20 cellular contexts compared by ENCODE assay signal in the genomic region with DNA sequence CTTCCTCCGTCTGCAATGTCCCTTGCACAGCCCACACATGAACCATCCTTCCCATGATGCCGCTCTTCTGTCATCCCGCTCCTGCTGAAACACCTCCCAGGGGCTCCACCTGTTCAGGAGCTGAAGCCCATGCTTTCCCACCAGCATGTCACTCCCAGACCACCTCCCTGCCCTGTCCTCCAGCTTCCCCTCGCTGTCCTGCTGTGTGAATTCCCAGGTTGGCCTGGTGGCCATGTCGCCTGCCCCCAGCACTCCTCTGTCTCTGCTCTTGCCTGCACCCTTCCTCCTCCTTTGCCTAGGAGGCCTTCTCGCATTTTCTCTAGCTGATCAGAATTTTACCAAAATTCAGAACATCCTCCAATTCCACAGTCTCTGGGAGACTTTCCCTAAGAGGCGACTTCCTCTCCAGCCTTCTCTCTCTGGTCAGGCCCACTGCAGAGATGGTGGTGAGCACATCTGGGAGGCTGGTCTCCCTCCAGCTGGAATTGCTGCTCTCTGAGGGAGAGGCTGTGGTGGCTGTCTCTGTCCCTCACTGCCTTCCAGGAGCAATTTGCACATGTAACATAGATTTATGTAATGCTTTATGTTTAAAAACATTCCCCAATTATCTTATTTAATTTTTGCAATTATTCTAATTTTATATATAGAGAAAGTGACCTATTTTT. TPM values are rescaled to one million over a fixed set of nuclear protein-coding genes. Genes with fewer than 3 reads are reported as not detected.
DNase-seq lines count a peak whose midpoint lies in the region; ATAC-seq and TF ChIP-seq lines count a peak whose summit lies in the region.
"Had no signal": no experiment of that assay in that cellular context is flagged by ENCODE, and none has a peak within 500 bp of the region (broad histone marks: within the 10 kb centered on the region; RNA-seq: fewer than 3 reads in every experiment).

No MANE protein-coding gene starts in this region.

- no peaks in the 10 kb centered on the region for H3K27me3 ChIP-seq in Panc1 (ENCODE audit: control insufficient read depth, insufficient read depth, low read length)
- no peaks in the 10 kb centered on the region for H3K27me3 ChIP-seq in left lung
- H3K27me3 ChIP-seq in lower lobe of right lung (ENCODE audit: low read depth): no peaks in the 10 kb centered on the region
- H3K27me3 ChIP-seq in prostate gland (replicated peaks; ENCODE audit: insufficient read depth): no peaks in the 10 kb centered on the region

- DNase-seq in Panc1 (ENCODE audit: low read depth, low spot score): no peak
- DNase-seq in left lung: no peak
- no peak for DNase-seq in lower lobe of right lung
- no peak for DNase-seq in DMS53 treated with DMSO at 0.1 percent for 48 hours (lab: John Stamatoyannopoulos, UW; ENCODE audit: unreplicated experiment)
- DNase-seq in prostate gland (ENCODE audit: low spot score): no peak
- DNase-seq in stimulated activated naive CD8-positive, alpha-beta T cell treated with anti-CD3 and anti-CD28 coated beads, Interleukin-15, Interleukin-2, amounts not matched to agents 100 U/mL and 50 U/mL, for 24 hours: no peak
- DNase-seq: C1 segment of cervical spinal cord; CD4-positive, alpha-beta memory T cell; COR-L47; DMS153; DMS79; EL; GDM1; GOT3; HFFc6 had no signal

- H3K27ac Mint-ChIP-seq in dendritic cell treated with granulocyte-macrophage colony-stimulating factor and Interleukin-4, amounts not matched to agents 40 ng/mL and 50 ng/mL, for 4 days: peak overlapping the region; percentile 29
- H3K27ac Mint-ChIP-seq: HFFc6 had no signal

- H3K36me3 ChIP-seq in Panc1 (ENCODE audit: control insufficient read depth, insufficient read depth, low read length) (no peaks in the 10 kb centered on the region), left lung (peaks cover 0 to 69% of the 10 kb centered on the region in 2 donors), lower lobe of right lung (peaks cover 60% of the 10 kb centered on the region), prostate gland (peaks cover 0 to 10% of the 10 kb centered on the region in 2 donors)
- H3K36me3 ChIP-seq: HAP-1 had no signal

- H3K4me1 Mint-ChIP-seq in dendritic cell treated with granulocyte-macrophage colony-stimulating factor and Interleukin-4, amounts not matched to agents 40 ng/mL and 50 ng/mL, for 4 days (ENCODE audit: low read depth): peaks cover 35% of the 10 kb centered on the region

- in situ Hi-C loops in Panc1 (cut with HindIII; ENCODE audit: low pct_unique_long_range_greater_than_20kb, low sequenced_read_pairs): no loop called here

- CTCF ChIA-PET in Panc1 (lab: Charles Lee): no interaction called here

- TSS peak; percentile 69 for BruUV-seq in Panc1 (replicated peaks; lab: Mats Ljungman, UMichigan)

- TF ChIP-seq POLR2A in prostate gland (IDR thresholded peaks at IDR 0.05): no peak

- H3K4me1 ChIP-seq in Panc1 (ENCODE audit: control insufficient read depth, insufficient read depth, low read length) (no peaks in the 10 kb centered on the region), left lung (no peaks in the 10 kb centered on the region), lower lobe of right lung (no peaks in the 10 kb centered on the region), prostate gland (replicated peaks) (no peaks in the 10 kb centered on the region)
- H3K4me1 ChIP-seq: HAP-1 had no signal

- H3K4me3 ChIP-seq in Panc1 (ENCODE audit: low read depth in 2 of 2, low read length in 2 of 2) (no peak overlapping the region), left lung (no peak overlapping the region), lower lobe of right lung (no peak overlapping the region), prostate gland (no peak overlapping the region)
- H3K4me3 ChIP-seq: HAP-1 had no signal

- peaks cover 78% of the 10 kb centered on the region for H3K36me3 Mint-ChIP-seq in dendritic cell treated with granulocyte-macrophage colony-stimulating factor and Interleukin-4, amounts not matched to agents 40 ng/mL and 50 ng/mL, for 4 days (ENCODE audit: low read depth)
- H3K36me3 Mint-ChIP-seq: CD4-positive, alpha-beta memory T cell had no signal

- 88% methylated on average over 7 of the region's 7 CpGs for WGBS in prostate gland

- no peaks in the 10 kb centered on the region for H3K27me3 Mint-ChIP-seq in dendritic cell treated with granulocyte-macrophage colony-stimulating factor and Interleukin-4, amounts not matched to agents 40 ng/mL and 50 ng/mL, for 4 days

- TF ChIP-seq CTCF in Panc1 (IDR thresholded peaks at IDR 0.05) (no peak), left lung (IDR thresholded peaks at IDR 0.05) (no peak), lower lobe of right lung (IDR thresholded peaks at IDR 0.05) (no peak), prostate gland (IDR thresholded peaks at IDR 0.05) (no peak)

- H3K9me3 Mint-ChIP-seq in dendritic cell treated with granulocyte-macrophage colony-stimulating factor and Interleukin-4, amounts not matched to agents 40 ng/mL and 50 ng/mL, for 4 days: no peaks in the 10 kb centered on the region
- H3K9me3 Mint-ChIP-seq: CD4-positive, alpha-beta memory T cell; HFFc6 had no signal

- H3K4me3 Mint-ChIP-seq in dendritic cell treated with granulocyte-macrophage colony-stimulating factor and Interleukin-4, amounts not matched to agents 40 ng/mL and 50 ng/mL, for 4 days: no peak overlapping the region
- H3K4me3 Mint-ChIP-seq: CD4-positive, alpha-beta memory T cell; HFFc6 had no signal

- POLR2A ChIA-PET in Panc1 (lab: Charles Lee): no interaction called here

- H3K27ac ChIP-seq in Panc1 (ENCODE audit: low read length) (no peak overlapping the region), left lung (no peak overlapping the region), lower lobe of right lung (no peak overlapping the region), prostate gland (no peak overlapping the region)

- no peak for ATAC-seq in Panc1
- peak; percentile 21 for ATAC-seq in left lung
- peak; percentile 14 to 39 for ATAC-seq in lower lobe of right lung
- no peak for ATAC-seq in GM19455 (IDR thresholded peaks at IDR 0.05; ENCODE audit: unreplicated experiment)
- ATAC-seq in stimulated activated naive CD8-positive, alpha-beta T cell treated with anti-CD3 and anti-CD28 coated beads, Interleukin-15, Interleukin-2, amounts not matched to agents 100 U/mL and 50 U/mL, for 24 hours: no peak

- H3K9me3 ChIP-seq in Panc1 (ENCODE audit: control insufficient read depth, insufficient read depth, low read depth, low read length) (no peaks in the 10 kb centered on the region), left lung (no peaks in the 10 kb centered on the region), lower lobe of right lung (no peaks in the 10 kb centered on the region), prostate gland (no peaks in the 10 kb centered on the region)
- H3K9me3 ChIP-seq: HAP-1 had no signal

- intact Hi-C loops in Panc1 (cut with micrococcal nuclease; ENCODE audit: unreplicated experiment): no loop called here
- intact Hi-C loops in dendritic cell treated with granulocyte-macrophage colony-stimulating factor and Interleukin-4, amounts not matched to agents 40 ng/mL and 50 ng/mL, for 4 days (cut with micrococcal nuclease): no loop called here
- intact Hi-C loops in left lung (cut with DNase I): no loop called here
- intact Hi-C loops in lower lobe of right lung (cut with DNase I): no loop called here
- intact Hi-C loops in prostate gland (cut with DNase I): loop anchor here (10.0 kb wide), 1 partner anchor 293 kb away; no protein-coding TSS in a partner anchor

RNA-seq across cellular contexts. Expression of a gene that starts 8.9 kb away (rescaled TPM):
- not detected for total RNA-seq in Panc1 (2021; ENCODE audit: unreplicated experiment)
- not detected for polyA plus RNA-seq in Panc1 (2012; ENCODE audit: insufficient read length)
- total RNA-seq in left lung: 1 to 10 TPM; 1.5 to 2.5 TPM
- not detected for total RNA-seq in lower lobe of right lung
- total RNA-seq in prostate gland: 1 to 10 TPM; 1.4 to 3.8 TPM
- total RNA-seq: A172, A673, HFFc6 had no signal
- polyA plus RNA-seq: CD4-positive, alpha-beta memory T cell had no signal

RNA-seq across cellular contexts. Expression of a gene that starts 35.4 kb away (rescaled TPM):
- total RNA-seq in Panc1 (2021; ENCODE audit: unreplicated experiment) (7.1 TPM), left lung (100 to 1,000 TPM; 142 to 224 TPM), lower lobe of right lung (152 TPM), prostate gland (100 to 1,000 TPM; 112 to 289 TPM)
- polyA plus RNA-seq in Panc1 (2012; ENCODE audit: insufficient read length): 2.5 TPM

Comparison
In these comparisons a context has a peak if more than half of its experiments do, and no peak if none do; other contexts are left out.
1. ATAC-seq: peak in left lung (single experiment) and lower lobe of right lung (2 of 2); none in Panc1 (single experiment), GM19455 (single experiment) and stimulated activated naive CD8-positive, alpha-beta T cell treated with anti-CD3 and anti-CD28 coated beads, Interleukin-15, Interleukin-2, amounts not matched to agents 100 U/mL and 50 U/mL, for 24 hours (single experiment).
2. RNA of a gene that starts 35.4 kb away (total RNA-seq): 112 to 289 TPM in prostate gland, 142 to 224 TPM in left lung and 152 TPM in lower lobe of right lung (single experiment); 7.1 TPM in Panc1 (single experiment); every median in the first group is over 10 times any median in the second.